ENCODE assay signal across 17 cellular contexts in genomic region chr12:53622724-53623123, GRCh38. TPM values are rescaled to one million over a fixed set of nuclear protein-coding genes. Genes with fewer than 3 reads are reported as not detected.
A peak's percentile ranks its signal among the peaks of the same experiment; 100 is the strongest.
DNase-seq lines count a peak whose midpoint lies in the region; ATAC-seq, FAIRE-seq and TF ChIP-seq lines count a peak whose summit lies in the region.
"Had no signal": no experiment of that assay in that cellular context is flagged by ENCODE, and none has a peak within 500 bp of the region (broad histone marks: within the 10 kb centered on the region; RNA-seq: fewer than 3 reads in every experiment).

No MANE protein-coding gene starts in this region.

- BruUV-seq in HepG2 (replicated peaks; lab: Mats Ljungman, UMichigan) (no TSS peak), mammary epithelial cell (replicated peaks; lab: Mats Ljungman, UMichigan) (no TSS peak)

- in situ Hi-C loops in HepG2 (cut with HindIII; ENCODE audit: extremely low pct_ligation_motif_present, low pct_unique_long_range_greater_than_20kb): no loop called here
- in situ Hi-C loops in mammary epithelial cell (cut with MboI; ENCODE audit: low sequenced_read_pairs in 2 of 2): loop anchor here in 1 of 2 donors (10.0 kb wide), 1 partner anchor 52 kb away; the partner anchor contains the start of gene ATP5MC2

- H3K79me1 ChIP-seq in trophoblast cell (ENCODE audit: low read length): peaks cover 2% of the 10 kb centered on the region

- no peak overlapping the region for H2BK12ac ChIP-seq in trophoblast cell (ENCODE audit: low read length)

- no peak overlapping the region for H4K8ac ChIP-seq in trophoblast cell (ENCODE audit: low read depth, low read length)

- H3K79me2 ChIP-seq in HepG2 (ENCODE audit: insufficient read depth, low read length) (peaks cover 66% of the 10 kb centered on the region), mammary epithelial cell (ENCODE audit: insufficient read depth, low read length) (peaks cover 74% of the 10 kb centered on the region), trophoblast cell (ENCODE audit: control insufficient read depth, insufficient read depth, low read length, poor library complexity) (peaks cover 5% of the 10 kb centered on the region)

- no peak for TF ChIP-seq RAD21 in HepG2 (CRISPR knock-in tag; IDR thresholded peaks at IDR 0.05)

- DNase-seq in HepG2 (ENCODE audit: low spot score) (no peak), right lobe of liver (no peak), mammary epithelial cell (no peak), trophoblast cell (no peak), NCI-H345 treated with DMSO at 0.1 percent for 48 hours (lab: John Stamatoyannopoulos, UW; ENCODE audit: unreplicated experiment) (no peak), adrenal gland (no peak)
- DNase-seq: activated CD8-positive, alpha-beta memory T cell treated with anti-CD3 and anti-CD28 coated beads, Interleukin-2, amount 50 U/mL, for 4 hours; activated naive CD4-positive, alpha-beta T cell; Caco-2; effector memory CD4-positive, alpha-beta T cell; GDM1; naive B cell; NCI-H774 had no signal

- H3K4me2 ChIP-seq in HepG2 (ENCODE audit: low read depth, low read length) (no peak overlapping the region), mammary epithelial cell (ENCODE audit: insufficient read depth, low read depth, low read length) (peak overlapping the region; percentile 88), trophoblast cell (ENCODE audit: low read length) (no peak overlapping the region)

- no peak overlapping the region for H4K12ac ChIP-seq in trophoblast cell (ENCODE audit: low read depth, low read length)

- CTCF ChIA-PET in HepG2 (lab: Yijun Ruan, JAX; ENCODE audit: low intra/inter-chr PET ratio, low total read pairs): no interaction called here
- CTCF ChIA-PET in mammary epithelial cell (lab: Charles Lee; ENCODE audit: low non-redundant PET): no interaction called here

- no peak overlapping the region for H2BK5ac ChIP-seq in trophoblast cell (ENCODE audit: low read depth, low read length, poor library complexity)

- dilution Hi-C loops in mammary epithelial cell (cut with HindIII; ENCODE audit: low sequenced_read_pairs): no loop called here

- H3K36me3 ChIP-seq in HepG2 (replicated peaks in 1 of 2; ENCODE audit: control insufficient read depth in 1 of 2, insufficient read depth in 2 of 2, low read length in 2 of 2) (no peaks in the 10 kb centered on the region), right lobe of liver (no peaks in the 10 kb centered on the region), mammary epithelial cell (ENCODE audit: insufficient read depth, low read length) (no peaks in the 10 kb centered on the region), trophoblast cell (ENCODE audit: control insufficient read depth in 1 of 2, insufficient read depth in 2 of 2, low read length in 2 of 2) (no peaks in the 10 kb centered on the region), adrenal gland (replicated peaks in 1 of 2) (no peaks in the 10 kb centered on the region)

- H3K9ac ChIP-seq in HepG2 (ENCODE audit: insufficient read depth, low read depth, low read length) (no peak overlapping the region), mammary epithelial cell (ENCODE audit: insufficient read depth, low read length) (no peak overlapping the region), trophoblast cell (ENCODE audit: low read length) (no peak overlapping the region)

- no peaks in the 10 kb centered on the region for H3K9me3 ChIP-seq in HepG2 (ENCODE audit: low read length)
- no peaks in the 10 kb centered on the region for H3K9me3 ChIP-seq in right lobe of liver
- no peaks in the 10 kb centered on the region for H3K9me3 ChIP-seq in mammary epithelial cell (replicated peaks; ENCODE audit: insufficient read depth, low read length)
- no peaks in the 10 kb centered on the region for H3K9me3 ChIP-seq in trophoblast cell (ENCODE audit: insufficient read depth, low read depth, low read length)
- no peaks in the 10 kb centered on the region for H3K9me3 ChIP-seq in adrenal gland (replicated peaks in 1 of 3)
- H3K9me3 ChIP-seq: Caco-2 had no signal

- TF ChIP-seq EP300 in HepG2 (IDR thresholded peaks at IDR 0.05; ENCODE audit: low read depth in 2 of 2, low read length in 2 of 2) (no peak), HepG2 (CRISPR knock-in tag; IDR thresholded peaks at IDR 0.05; ENCODE audit: borderline replicate concordance) (no peak)

- H4K20me1 ChIP-seq in HepG2 (ENCODE audit: insufficient read depth, low read length) (no peaks in the 10 kb centered on the region), mammary epithelial cell (ENCODE audit: insufficient read depth, low read length) (no peaks in the 10 kb centered on the region)

- peaks cover 28% of the 10 kb centered on the region for H3K4me1 ChIP-seq in HepG2 (ENCODE audit: insufficient read depth, low read length)
- H3K4me1 ChIP-seq in right lobe of liver: peaks cover 0 to 48% (median 20%) of the 10 kb centered on the region in 4 donors
- H3K4me1 ChIP-seq in mammary epithelial cell (ENCODE audit: insufficient read depth, low read length): peaks cover 22% of the 10 kb centered on the region
- peaks cover 2 to 8% of the 10 kb centered on the region in 2 experiments for H3K4me1 ChIP-seq in trophoblast cell (ENCODE audit: control insufficient read depth in 1 of 2, insufficient read depth in 2 of 2, low read length in 2 of 2)
- peaks cover 29 to 46% of the 10 kb centered on the region in 2 donors for H3K4me1 ChIP-seq in adrenal gland (replicated peaks in 1 of 2)

- POLR2A ChIA-PET in HepG2 (lab: Yijun Ruan, JAX): interaction anchor here (1.0 to 2.1 kb wide), 2 partner anchors 36 to 53 kb away, joined by 3 to 14 read pairs; partner anchors contain the start of gene ATP5MC2

- no peak overlapping the region for H2BK120ac ChIP-seq in trophoblast cell (ENCODE audit: insufficient read depth, low read length, poor library complexity)

- no peak overlapping the region for H3K14ac ChIP-seq in trophoblast cell (ENCODE audit: low read length)

- intact Hi-C loops in HepG2 (cut with micrococcal nuclease; ENCODE audit: unreplicated experiment): loop anchor here (5.0 kb wide), 1 partner anchor 35 kb away; no protein-coding TSS in a partner anchor
- intact Hi-C loops in right lobe of liver (cut with DNase I): no loop called here
- intact Hi-C loops in mammary epithelial cell (cut with micrococcal nuclease): no loop called here
- intact Hi-C loops in adrenal gland (cut with DNase I): no loop called here

- no peak overlapping the region for H2AFZ ChIP-seq in HepG2 (ENCODE audit: low read length)
- H2AFZ ChIP-seq in mammary epithelial cell (ENCODE audit: low read depth, low read length): no peak overlapping the region
- no peak overlapping the region for H2AFZ ChIP-seq in trophoblast cell (ENCODE audit: insufficient read depth, low read length, poor library complexity)

- H4K91ac ChIP-seq in trophoblast cell (ENCODE audit: low read depth, low read length): no peak overlapping the region

- H3K27ac ChIP-seq in HepG2 (ENCODE audit: extremely low read length, insufficient read depth, low read length) (no peak overlapping the region), right lobe of liver (peak overlapping the region in 1 of 3 donors; percentile 94), mammary epithelial cell (ENCODE audit: insufficient read depth, low read depth, low read length) (no peak overlapping the region), trophoblast cell (ENCODE audit: low read depth, low read length) (no peak overlapping the region), adrenal gland (no peak overlapping the region)

- 93% methylated on average over 5 of the region's 5 CpGs for WGBS in HepG2 (ENCODE audit: low lambda C conversion rate)
- WGBS in right lobe of liver (ENCODE audit: insufficient coverage, low coverage, low lambda C conversion rate, missing lambda C conversion rate): 89% methylated on average over 5 of the region's 5 CpGs
- 98% methylated on average over 5 of the region's 5 CpGs for WGBS in mammary epithelial cell (ENCODE audit: low coverage, missing lambda C conversion rate)
- no CpG with 5 or more reads among the region's 5 CpGs for WGBS in trophoblast cell (ENCODE audit: extremely low coverage, insufficient coverage, insufficient read length)
- 90 to 98% (median 95%) methylated on average over 5 of the region's 5 CpGs for WGBS in adrenal gland, 4 donors

- peak overlapping the region; percentile 19 for H3K4ac ChIP-seq in trophoblast cell (ENCODE audit: low read depth, low read length)

- TF ChIP-seq POLR2A in HepG2 (IDR thresholded peaks at IDR 0.05; ENCODE audit: insufficient read depth in 1 of 2, low read depth in 2 of 2, low read length in 2 of 2): no peak
- no peak for TF ChIP-seq POLR2A in right lobe of liver (IDR thresholded peaks at IDR 0.05)
- no peak for TF ChIP-seq POLR2A in adrenal gland (IDR thresholded peaks at IDR 0.05)

- no peak overlapping the region for H3K18ac ChIP-seq in trophoblast cell (ENCODE audit: low read length)

- no peak for ATAC-seq in HepG2
- ATAC-seq in right lobe of liver: no peak
- no peak for ATAC-seq in GM18873 (IDR thresholded peaks at IDR 0.05; ENCODE audit: low FRiP score, unreplicated experiment)
- no peak for ATAC-seq in GM21576 (IDR thresholded peaks at IDR 0.05; ENCODE audit: unreplicated experiment)
- ATAC-seq: HCT116, left lobe of liver had no signal

- H3K4me3 ChIP-seq in HepG2 (replicated peaks in 1 of 3; ENCODE audit: insufficient read depth in 1 of 3, low read depth in 2 of 3, low read length in 3 of 3) (no peak overlapping the region), right lobe of liver (no peak overlapping the region), mammary epithelial cell (replicated peaks in 1 of 3; ENCODE audit: insufficient read depth in 1 of 3, low read depth in 2 of 3, low read length in 3 of 3) (no peak overlapping the region), trophoblast cell (ENCODE audit: low read depth, low read length) (no peak overlapping the region), adrenal gland (no peak overlapping the region)

- H2AK5ac ChIP-seq in trophoblast cell (ENCODE audit: low read length): no peak overlapping the region

- no peak for FAIRE-seq in HepG2 (lab: Jason Lieb, UNC)

- H3K27me3 ChIP-seq in HepG2 (ENCODE audit: control insufficient read depth in 1 of 2, insufficient read depth in 2 of 2, low read length in 2 of 2) (no peaks in the 10 kb centered on the region; a peak in 1 of 5 replicates), right lobe of liver (no peaks in the 10 kb centered on the region), mammary epithelial cell (ENCODE audit: insufficient read depth, low read length) (no peaks in the 10 kb centered on the region), trophoblast cell (ENCODE audit: insufficient read depth, low read length) (no peaks in the 10 kb centered on the region), adrenal gland (no peaks in the 10 kb centered on the region)

- no peak overlapping the region for H3K23ac ChIP-seq in trophoblast cell (ENCODE audit: low read length)

- no peak for TF ChIP-seq CTCF in HepG2 (CRISPR knock-in tag; IDR thresholded peaks at IDR 0.05)
- TF ChIP-seq CTCF in right lobe of liver (IDR thresholded peaks at IDR 0.05): no peak
- no peak for TF ChIP-seq CTCF in mammary epithelial cell (conservative IDR thresholded peaks at IDR 0.05 in 1 of 2, IDR thresholded peaks at IDR 0.05 in 1 of 2; ENCODE audit: extremely low read depth in 1 of 2, insufficient read depth in 1 of 2, low read depth in 1 of 2, low read length in 2 of 2)
- no peak for TF ChIP-seq CTCF in adrenal gland (IDR thresholded peaks at IDR 0.05)

RNA-seq across cellular contexts. Expression of gene ATF7, which starts 3.5 kb away (rescaled TPM):
- total RNA-seq in HepG2 (2016; rRNA removed; fragmentation: Illumina TruSeq; extraction: Trizol) (9.6 and 11.3 TPM in 2 replicates), right lobe of liver (10 to 100 TPM in 5 of 6 experiments, 1 to 10 TPM in 1; 7.9 to 18.7 (median 12.3) TPM), mammary epithelial cell (10 to 100 TPM; 11.2 to 26.5 TPM), adrenal gland (10 to 100 TPM; 12.1 to 41.7 (median 28.5) TPM)
- 5.4 and 5.9 TPM in 2 replicates for total RNA-seq in HepG2 (2016; cell fraction: cytosol; rRNA removed; fragmentation: Illumina TruSeq; extraction: Trizol; ENCODE audit: low read depth)
- 10.1 and 12.2 TPM in 2 replicates for total RNA-seq in HepG2 (2016; cell fraction: insoluble cytoplasmic fraction; rRNA removed; fragmentation: Illumina TruSeq; extraction: Trizol)
- total RNA-seq in HepG2 (2016; cell fraction: membrane; rRNA removed; fragmentation: Illumina TruSeq; extraction: Trizol): 8.6 and 10.1 TPM in 2 replicates
- total RNA-seq in HepG2 (2016; cell fraction: nucleus; rRNA removed; fragmentation: Illumina TruSeq; extraction: Trizol): 11.5 and 13.0 TPM in 2 replicates
- polyA plus RNA-seq in HepG2 (2011; rRNA removed) (14.0 and 16.2 TPM in 2 replicates), mammary epithelial cell (16.4 TPM), adrenal gland (10 to 100 TPM; 13.0 to 31.9 (median 13.5) TPM)
- 8.1 and 10.9 TPM in 2 replicates for polyA plus RNA-seq in HepG2 (2011; cell fraction: cytosol; rRNA removed)
- 19.1 and 23.0 TPM in 2 replicates for polyA plus RNA-seq in HepG2 (2011; cell fraction: nucleus; rRNA removed)
- polyA plus RNA-seq in HepG2 (2012): 10.2 and 12.7 TPM in 2 replicates
- polyA plus RNA-seq in HepG2 (2016; cell fraction: cytosol; fragmentation: Illumina TruSeq; extraction: Trizol; ENCODE audit: low read depth): 6.6 and 8.4 TPM in 2 replicates
- 24.5 and 24.8 TPM in 2 replicates for polyA plus RNA-seq in HepG2 (2016; cell fraction: insoluble cytoplasmic fraction; fragmentation: Illumina TruSeq; extraction: Trizol; ENCODE audit: low read depth)
- polyA plus RNA-seq in HepG2 (2016; cell fraction: membrane; fragmentation: Illumina TruSeq; extraction: Trizol; ENCODE audit: low read depth): 8.8 and 10.2 TPM in 2 replicates
- polyA plus RNA-seq in HepG2 (2016; cell fraction: nucleus; fragmentation: Illumina TruSeq; extraction: Trizol; ENCODE audit: insufficient read depth, low read depth): 23.1 and 23.3 TPM in 2 replicates
- polyA minus RNA-seq in HepG2 (2011; rRNA and poly(A)+ RNA removed; ENCODE audit: low replicate concordance): 25.8 and 31.9 TPM in 2 replicates
- 11.3 and 15.8 TPM in 2 replicates for polyA minus RNA-seq in HepG2 (2011; cell fraction: cytosol; rRNA and poly(A)+ RNA removed)
- 21.9 and 32.6 TPM in 2 replicates for polyA minus RNA-seq in HepG2 (2011; cell fraction: nucleus; rRNA and poly(A)+ RNA removed)
- 68.1 TPM for polyA minus RNA-seq in mammary epithelial cell
- 15.4 and 15.8 TPM in 2 replicates for polyA plus RNA-seq in trophoblast cell (2013)

RNA-seq across cellular contexts. Expression of gene ATP5MC2, which starts 53.2 kb away (rescaled TPM):
- total RNA-seq in HepG2 (2016; rRNA removed; fragmentation: Illumina TruSeq; extraction: Trizol): 230 and 280 TPM in 2 replicates
- 151 and 157 TPM in 2 replicates for total RNA-seq in HepG2 (2016; cell fraction: cytosol; rRNA removed; fragmentation: Illumina TruSeq; extraction: Trizol; ENCODE audit: low read depth)
- 232 and 280 TPM in 2 replicates for total RNA-seq in HepG2 (2016; cell fraction: insoluble cytoplasmic fraction; rRNA removed; fragmentation: Illumina TruSeq; extraction: Trizol)
- 204 and 221 TPM in 2 replicates for total RNA-seq in HepG2 (2016; cell fraction: membrane; rRNA removed; fragmentation: Illumina TruSeq; extraction: Trizol)
- 76.9 and 91.1 TPM in 2 replicates for total RNA-seq in HepG2 (2016; cell fraction: nucleus; rRNA removed; fragmentation: Illumina TruSeq; extraction: Trizol)
- 257 and 310 TPM in 2 replicates for polyA plus RNA-seq in HepG2 (2011; rRNA removed)
- 284 and 385 TPM in 2 replicates for polyA plus RNA-seq in HepG2 (2011; cell fraction: cytosol; rRNA removed)
- polyA plus RNA-seq in HepG2 (2011; cell fraction: nucleus; rRNA removed): 86.5 and 86.7 TPM in 2 replicates
- polyA plus RNA-seq in HepG2 (2012): 317 and 363 TPM in 2 replicates
- polyA plus RNA-seq in HepG2 (2016; cell fraction: cytosol; fragmentation: Illumina TruSeq; extraction: Trizol; ENCODE audit: low read depth): 221 and 241 TPM in 2 replicates
- polyA plus RNA-seq in HepG2 (2016; cell fraction: insoluble cytoplasmic fraction; fragmentation: Illumina TruSeq; extraction: Trizol; ENCODE audit: low read depth): 345 and 371 TPM in 2 replicates
- 262 and 271 TPM in 2 replicates for polyA plus RNA-seq in HepG2 (2016; cell fraction: membrane; fragmentation: Illumina TruSeq; extraction: Trizol; ENCODE audit: low read depth)
- 159 and 177 TPM in 2 replicates for polyA plus RNA-seq in HepG2 (2016; cell fraction: nucleus; fragmentation: Illumina TruSeq; extraction: Trizol; ENCODE audit: insufficient read depth, low read depth)
- 938 and 2,113 TPM in 2 replicates for polyA minus RNA-seq in HepG2 (2011; rRNA and poly(A)+ RNA removed; ENCODE audit: low replicate concordance)
- 149 and 170 TPM in 2 replicates for polyA minus RNA-seq in HepG2 (2011; cell fraction: cytosol; rRNA and poly(A)+ RNA removed)
- polyA minus RNA-seq in HepG2 (2011; cell fraction: nucleus; rRNA and poly(A)+ RNA removed): 81.6 and 93.6 TPM in 2 replicates
- 100 to 1,000 TPM; 122 to 160 (median 135) TPM for total RNA-seq in right lobe of liver
- total RNA-seq in mammary epithelial cell: 100 to 1,000 TPM in 1 of 2 donors, 10 to 100 TPM in 1; 47.2 to 140 TPM
- 253 TPM for polyA plus RNA-seq in mammary epithelial cell
- polyA minus RNA-seq in mammary epithelial cell: 356 TPM
- polyA plus RNA-seq in trophoblast cell (2013): 232 and 239 TPM in 2 replicates
- total RNA-seq in adrenal gland: 100 to 1,000 TPM; 351 to 546 (median 470) TPM
- polyA plus RNA-seq in adrenal gland: 100 to 1,000 TPM; 328 to 658 (median 587) TPM
